ENCODE assay signal across 8 cellular contexts in genomic region chr12:46372131-46372851, GRCh38. TPM values are rescaled to one million over a fixed set of nuclear protein-coding genes. Genes with fewer than 3 reads are reported as not detected.
A peak's percentile ranks its signal among the peaks of the same experiment; 100 is the strongest.
DNase-seq lines count a peak whose midpoint lies in the region; ATAC-seq lines count a peak whose summit lies in the region.

Gene SLC38A2 (minus strand): TSS chr12:46372773. CDS start chr12:46371293, 1,480 bp downstream.

- DNase-seq in AML-193 (lab: John Stamatoyannopoulos, UW): peak; percentile 80 to 85
- peak; percentile 42 for DNase-seq in NCI-H524 treated with DMSO at 0.1 percent for 48 hours (lab: John Stamatoyannopoulos, UW)
- DNase-seq in activated CD4-positive, alpha-beta T cell treated with anti-CD3 and anti-CD28 coated beads, Interleukin-2, amount 50 U/mL, for 1 hour: peak; percentile 98
- peak; percentile 77 for DNase-seq in cortex of kidney (lab: John Stamatoyannopoulos, UW)
- peak; percentile 99 for DNase-seq in left lobe of liver (ENCODE audit: low spot score)
- DNase-seq in stimulated activated CD4-positive, alpha-beta T cell treated with anti-CD3 and anti-CD28 coated beads, Interleukin-2, amount 100 ng/mL, for 48 hours: peak; percentile 94 to 98

- peak; percentile 87 for ATAC-seq in GM19023 (IDR thresholded peaks at IDR 0.05; ENCODE audit: unreplicated experiment)
- ATAC-seq in HG03196 (IDR thresholded peaks at IDR 0.05; ENCODE audit: unreplicated experiment): peak; percentile 82
- ATAC-seq in left lobe of liver: peak; percentile 83

RNA-seq across cellular contexts. Expression of gene SLC38A2, which starts in this region (rescaled TPM):
- total RNA-seq in left lobe of liver: 82.2 TPM

Comparison
In these comparisons a context has a peak if more than half of its experiments do, and no peak if none do; other contexts are left out.
1. Peak in every context shown above with its lines: DNase-seq and ATAC-seq.
2. DNase-seq: peak in every context shown above with its lines; median percentile 99 in left lobe of liver; 98 in activated CD4-positive, alpha-beta T cell treated with anti-CD3 and anti-CD28 coated beads, Interleukin-2, amount 50 U/mL, for 1 hour; 96 in stimulated activated CD4-positive, alpha-beta T cell treated with anti-CD3 and anti-CD28 coated beads, Interleukin-2, amount 100 ng/mL, for 48 hours; 82 in AML-193; 77 in cortex of kidney; 42 in NCI-H524 treated with DMSO at 0.1 percent for 48 hours.